Comparison of ENCODE assay signal across 13 cellular contexts in genomic region chr5:18882162-18882561, GRCh38.
"Had no signal": no experiment of that assay in that cellular context is flagged by ENCODE, and none has a peak within 500 bp of the region (broad histone marks: within the 10 kb centered on the region; RNA-seq: fewer than 3 reads in every experiment).

No MANE protein-coding gene starts in this region.

- H3K4me1 ChIP-seq: tibial nerve had no signal

- ATAC-seq: activated CD8-positive, alpha-beta T cell treated with anti-CD3 and anti-CD28 coated beads for 36 hours had no signal

- H3K36me3 ChIP-seq: tibial nerve had no signal

- FAIRE-seq: endothelial cell of umbilical vein, urothelium cell line had no signal

- H3K27ac ChIP-seq: tibial nerve had no signal

- H3K9me3 ChIP-seq: tibial nerve had no signal

- DNase-seq: activated CD4-positive, alpha-beta T cell treated with anti-CD3 and anti-CD28 coated beads for 48 hours; activated CD4-positive, CD25-positive, alpha-beta regulatory T cell; activated CD8-positive, alpha-beta T cell treated with anti-CD3 and anti-CD28 coated beads for 36 hours; activated naive CD4-positive, alpha-beta T cell treated with Interleukin-2 at 50 U/mL for 16 hours; activated naive CD8-positive, alpha-beta T cell treated with anti-CD3 and anti-CD28 coated beads, Interleukin-2, amount 10 ng/mL, durations not matched to agents 7 days and 5 days; activated T-cell treated with anti-CD3 and anti-CD28 coated beads, Interleukin-2, amount 50 U/mL, for 1 hour; amygdala; dermis blood vessel endothelial cell; effector memory CD4-positive, alpha-beta T cell; naive B cell had no signal

- H3K4me3 ChIP-seq: tibial nerve had no signal
